ENCODE assay signal across 21 cellular contexts in the genomic region with DNA sequence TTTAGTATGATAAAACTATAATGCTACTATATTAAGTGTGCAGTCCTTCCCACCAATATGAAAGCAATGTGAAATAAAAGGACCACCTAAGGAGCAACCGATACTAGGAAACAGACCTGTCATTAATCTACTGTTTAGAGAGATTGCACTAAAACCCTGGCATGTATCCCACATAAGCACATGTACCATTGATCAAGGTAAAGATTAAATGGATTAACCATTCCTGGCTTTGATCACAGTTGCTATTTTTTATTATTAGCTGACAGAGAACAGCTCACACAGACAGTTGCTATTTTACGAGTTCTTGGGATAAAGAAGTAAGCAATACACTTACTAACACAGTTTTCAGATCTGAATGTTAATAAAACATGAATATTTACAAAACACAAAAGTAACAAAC. TPM values are rescaled to one million over a fixed set of nuclear protein-coding genes. Genes with fewer than 3 reads are reported as not detected.
A peak's percentile ranks its signal among the peaks of the same experiment; 100 is the strongest.
DNase-seq lines count a peak whose midpoint lies in the region; FAIRE-seq and TF ChIP-seq lines count a peak whose summit lies in the region.
"Had no signal": no experiment of that assay in that cellular context is flagged by ENCODE, and none has a peak within 500 bp of the region (broad histone marks: within the 10 kb centered on the region; RNA-seq: fewer than 3 reads in every experiment).

No MANE protein-coding gene starts in this region.

- no peak for FAIRE-seq in D721Med (lab: Jason Lieb, UNC)
- FAIRE-seq: A204.1, H1, HepG2 had no signal

- no peak overlapping the region for H3K4me3 Mint-ChIP-seq in nephron
- H3K4me3 Mint-ChIP-seq: H9, IgD-negative memory B cell had no signal

- TF ChIP-seq CTCF in VCaP (conservative IDR thresholded peaks at IDR 0.05) (no peak), nephron (IDR thresholded peaks at IDR 0.05; ENCODE audit: unreplicated experiment in 3 of 3) (no peak), D721Med (IDR thresholded peaks at IDR 0.05; ENCODE audit: insufficient read depth, missing control alignments) (no peak)

- peak; percentile 15 for DNase-seq in HT-29 (ENCODE audit: low spot score)
- peak; percentile 6 for DNase-seq in SK-N-DZ (ENCODE audit: low spot score)
- DNase-seq in activated T-cell treated with anti-CD3 and anti-CD28 coated beads, Interleukin-2, amount 50 U/mL, for 48 hours, result no peak
- no peak for DNase-seq in HCEC 1CT
- no peak for DNase-seq in D721Med (ENCODE audit: insufficient read length, low spot score)
- DNase-seq: ACHN; BE2C; C1 segment of cervical spinal cord; Caco-2; CD4-positive, CD25-positive, alpha-beta regulatory T cell; DMS153; DMS79 treated with DMSO at 0.1 percent for 48 hours; GF-D8; H9; KBM-7 had no signal

- H3K27ac ChIP-seq in VCaP, result peak overlapping the region; percentile 88

- H3K4me1 Mint-ChIP-seq in nephron, result no peaks in the 10 kb centered on the region
- H3K4me1 Mint-ChIP-seq: H9, IgD-negative memory B cell had no signal

- H3K27me3 Mint-ChIP-seq in nephron (ENCODE audit: low read depth), result no peaks in the 10 kb centered on the region
- H3K27me3 Mint-ChIP-seq: CD4-positive, CD25-positive, alpha-beta regulatory T cell; IgD-negative memory B cell had no signal

- peak overlapping the region in 2 of 3 experiments; percentile 20 to 42 for H3K27ac Mint-ChIP-seq in nephron
- H3K27ac Mint-ChIP-seq: H9, IgD-negative memory B cell had no signal

- peaks cover 43% of the 10 kb centered on the region for H3K36me3 Mint-ChIP-seq in nephron (ENCODE audit: low read depth)

- H3K9me3 Mint-ChIP-seq in nephron, result no peaks in the 10 kb centered on the region
- H3K9me3 Mint-ChIP-seq: CD4-positive, CD25-positive, alpha-beta regulatory T cell; H9; IgD-negative memory B cell had no signal

RNA-seq across cellular contexts. Expression of a gene that starts 57.7 kb away (rescaled TPM):
- 63.2 and 93.0 TPM in 2 replicates for total RNA-seq in HT-29 (2014; rRNA removed; shearing (Covaris generic))
- 28.5 and 29.2 TPM in 2 replicates for polyA plus RNA-seq in SK-N-DZ (2014; cell fraction: cytosol; rRNA removed)
- 21.2 and 21.4 TPM in 2 replicates for polyA plus RNA-seq in SK-N-DZ (2014; cell fraction: nucleus; rRNA removed)

Comparison
In these comparisons a context has a peak if more than half of its experiments do, and no peak if none do; other contexts are left out.
1. DNase-seq: peak in HT-29 (single experiment) and SK-N-DZ (single experiment); none in activated T-cell treated with anti-CD3 and anti-CD28 coated beads, Interleukin-2, amount 50 U/mL, for 48 hours (0 of 2), HCEC 1CT (single experiment) and D721Med (single experiment).